ENCODE assay signal across 9 cellular contexts in genomic region chr4:86653237-86653865, GRCh38. TPM values are rescaled to one million over a fixed set of nuclear protein-coding genes. Genes with fewer than 3 reads are reported as not detected.
DNase-seq lines count a peak whose midpoint lies in the region; ATAC-seq and TF ChIP-seq lines count a peak whose summit lies in the region.
"Had no signal": no experiment of that assay in that cellular context is flagged by ENCODE, and none has a peak within 500 bp of the region (broad histone marks: within the 10 kb centered on the region; RNA-seq: fewer than 3 reads in every experiment).

No MANE protein-coding gene starts in this region.

- no peak overlapping the region for H3K4me2 ChIP-seq in GM23338

- H3K9me2 ChIP-seq in GM23338 (ENCODE audit: insufficient read depth) = no peaks in the 10 kb centered on the region

- H3K4me1 Mint-ChIP-seq in GM23338 = no peaks in the 10 kb centered on the region

- no peaks in the 10 kb centered on the region for H3K4me1 ChIP-seq in GM23338 (ENCODE audit: insufficient read depth)

- H3K27ac Mint-ChIP-seq in GM23338 = no peak overlapping the region
- H3K27ac Mint-ChIP-seq: naive thymus-derived CD8-positive, alpha-beta T cell had no signal

- H3K27ac ChIP-seq in C4-2B = no peak overlapping the region
- H3K27ac ChIP-seq in GM23338 (ENCODE audit: low read depth) = no peak overlapping the region

- no peak overlapping the region for H2AFZ ChIP-seq in GM23338

- peaks cover 68% of the 10 kb centered on the region for H3K79me2 ChIP-seq in GM23338 (replicated peaks; ENCODE audit: insufficient read depth)

- H3K36me3 ChIP-seq in GM23338 (ENCODE audit: insufficient read depth) = no peaks in the 10 kb centered on the region

- H3K9me3 Mint-ChIP-seq in GM23338 = peaks cover 88% of the 10 kb centered on the region

- DNase-seq in GM23338 (ENCODE audit: low spot score) (peak; percentile 72), iPS-NIHi11 (ENCODE audit: low spot score) (peak; percentile 19), NCI-H1105 treated with DMSO at 0.1 percent for 48 hours (lab: John Stamatoyannopoulos, UW) (no peak), mesenteric fat pad (ENCODE audit: low spot score) (no peak)
- peak; percentile 19 to 38 for DNase-seq in activated CD4-positive, alpha-beta T cell treated with anti-CD3 and anti-CD28 coated beads, Interleukin-2, amount 50 U/mL, for 48 hours
- DNase-seq: naive thymus-derived CD8-positive, alpha-beta T cell had no signal

- H3F3A ChIP-seq in GM23338 (replicated peaks; ENCODE audit: low read depth) = no peaks in the 10 kb centered on the region

- peaks cover 4% of the 10 kb centered on the region for H3K27me3 Mint-ChIP-seq in GM23338 (ENCODE audit: insufficient read depth, low read depth, poor library complexity)

- H3K4me3 Mint-ChIP-seq in GM23338 = no peak overlapping the region
- H3K4me3 Mint-ChIP-seq: naive thymus-derived CD8-positive, alpha-beta T cell had no signal

- no peaks in the 10 kb centered on the region for H3K27me3 ChIP-seq in GM23338 (ENCODE audit: insufficient read depth)

- TF ChIP-seq CTCF in C4-2B (conservative IDR thresholded peaks at IDR 0.05) = peak; percentile 81
- TF ChIP-seq CTCF in GM23338 (conservative IDR thresholded peaks at IDR 0.05; ENCODE audit: low read depth in 2 of 2) = peak; percentile 78 to 95

- no peak overlapping the region for H3K4me3 ChIP-seq in GM23338

- H3K36me3 Mint-ChIP-seq in GM23338 (ENCODE audit: low read depth) = peaks cover 97% of the 10 kb centered on the region

- ATAC-seq in GM23338 = no peak
- ATAC-seq in GM21528 (IDR thresholded peaks at IDR 0.05; ENCODE audit: low FRiP score, unreplicated experiment) = no peak
- ATAC-seq in GM18907 (IDR thresholded peaks at IDR 0.05; ENCODE audit: unreplicated experiment) = no peak
- ATAC-seq: naive thymus-derived CD8-positive, alpha-beta T cell had no signal

- H4K20me1 ChIP-seq in GM23338 (replicated peaks; ENCODE audit: insufficient read depth) = no peaks in the 10 kb centered on the region

TF ChIP-seq in GM23338, 12 proteins besides CTCF, POLR2A, EP300 and RAD21:
- TF ChIP-seq POLR2AphosphoS5 (IDR thresholded peaks at IDR 0.05; ENCODE audit: low read depth) (no peak), ZNF462 (CRISPR knock-in tag; IDR thresholded peaks at IDR 0.05) (no peak), EZH2phosphoT487 (IDR thresholded peaks at IDR 0.05; ENCODE audit: unreplicated experiment) (no peak), NANOG (IDR thresholded peaks at IDR 0.05; ENCODE audit: borderline replicate concordance) (no peak), JUNB (IDR thresholded peaks at IDR 0.05; ENCODE audit: unreplicated experiment) (no peak), ZNF331 (CRISPR knock-in tag; IDR thresholded peaks at IDR 0.05; ENCODE audit: low read depth) (no peak), ETS1 (IDR thresholded peaks at IDR 0.05) (no peak), REST (IDR thresholded peaks at IDR 0.05; ENCODE audit: unreplicated experiment) (no peak), CREB1 (CRISPR knock-in tag; IDR thresholded peaks at IDR 0.05; ENCODE audit: low read depth) (no peak), STAT1 (IDR thresholded peaks at IDR 0.05; ENCODE audit: unreplicated experiment) (no peak)

RNA-seq across cellular contexts. Expression of gene PTPN13, which starts 59.2 kb away (rescaled TPM):
- total RNA-seq in GM23338 (2014; rRNA removed; shearing (Covaris generic)) = 45.1 and 49.9 TPM in 2 replicates
- polyA plus RNA-seq in GM23338 (2016; fragmentation: Nextera tagmentation; extraction: Ambion mirVana) = 11.5 and 12.6 TPM in 2 replicates
- total RNA-seq in mesenteric fat pad = 13.2 TPM
- total RNA-seq: naive thymus-derived CD8-positive, alpha-beta T cell had no signal
- polyA plus RNA-seq: naive thymus-derived CD8-positive, alpha-beta T cell had no signal

Comparison
In these comparisons a context has a peak if more than half of its experiments do, and no peak if none do; other contexts are left out.
1. DNase-seq: peak in GM23338 (single experiment), activated CD4-positive, alpha-beta T cell treated with anti-CD3 and anti-CD28 coated beads, Interleukin-2, amount 50 U/mL, for 48 hours (2 of 2) and iPS-NIHi11 (single experiment); none in NCI-H1105 treated with DMSO at 0.1 percent for 48 hours (single experiment) and mesenteric fat pad (single experiment).